In the genomic region with DNA sequence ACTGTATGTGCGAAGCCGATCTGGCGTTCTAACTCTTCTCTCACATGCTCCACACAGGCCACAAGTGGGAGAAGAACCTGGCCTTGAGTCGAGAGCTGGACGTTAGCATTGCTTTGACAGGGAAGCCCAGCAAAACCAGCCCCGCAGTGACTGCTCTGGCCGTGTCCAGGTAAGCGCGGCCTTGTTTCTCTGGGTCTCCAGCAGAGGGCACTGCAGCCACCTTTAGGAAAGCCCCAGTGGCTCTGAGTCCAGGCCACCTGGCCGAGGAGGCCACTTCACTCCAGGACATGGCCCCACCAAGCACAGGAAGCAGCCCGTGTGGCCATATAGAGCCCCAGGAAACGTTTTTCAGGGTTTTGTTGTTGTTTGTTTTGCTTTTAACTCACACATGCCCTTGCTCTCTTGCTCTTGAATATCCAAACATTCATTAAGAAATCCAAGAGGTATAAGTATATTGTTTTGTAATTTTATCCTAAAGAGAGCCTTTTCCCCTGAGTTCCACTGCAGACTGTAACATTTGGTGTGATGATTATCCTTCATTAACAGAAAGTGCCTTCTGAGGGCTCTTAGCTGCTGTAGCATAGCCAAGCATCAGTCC, we compare ENCODE assay signal across 9 cellular contexts. TPM values are rescaled to one million over a fixed set of nuclear protein-coding genes. Genes with fewer than 3 reads are reported as not detected.
DNase-seq lines count a peak whose midpoint lies in the region; ATAC-seq and TF ChIP-seq lines count a peak whose summit lies in the region.
"Had no signal": no experiment of that assay in that cellular context is flagged by ENCODE, and none has a peak within 500 bp of the region (broad histone marks: within the 10 kb centered on the region; RNA-seq: fewer than 3 reads in every experiment).

No MANE protein-coding gene starts in this region.

- no peaks in the 10 kb centered on the region for H3K4me1 ChIP-seq in tibial artery

- TF ChIP-seq CTCF in LNCaP clone FGC (IDR thresholded peaks at IDR 0.05; ENCODE audit: control insufficient read depth, extremely low read depth, insufficient read depth) (peak; percentile 93), endothelial cell (IDR thresholded peaks at IDR 0.05; ENCODE audit: unreplicated experiment) (peak; percentile 83), mesothelial cell of epicardium (IDR thresholded peaks at IDR 0.05; ENCODE audit: unreplicated experiment) (peak; percentile 78), tibial artery (IDR thresholded peaks at IDR 0.05) (peak; percentile 78 to 83)

- H3K4me3 ChIP-seq in LNCaP clone FGC (ENCODE audit: low read depth, low read length) (no peak overlapping the region), tibial artery (no peak overlapping the region)

- no peak overlapping the region for H3K4me3 Mint-ChIP-seq in activated CD4-positive, alpha-beta T cell treated with anti-CD3 and anti-CD28 coated beads, Interleukin-2, amount 10 ng/mL, durations not matched to agents 24 days and 14 days
- no peak overlapping the region for H3K4me3 Mint-ChIP-seq in endothelial cell (ENCODE audit: unreplicated experiment)
- H3K4me3 Mint-ChIP-seq in mesothelial cell of epicardium, result no peak overlapping the region
- H3K4me3 Mint-ChIP-seq: stimulated activated naive CD8-positive, alpha-beta T cell treated with anti-CD3 and anti-CD28 coated beads, Interleukin-15, Interleukin-2, amounts not matched to agents 100 ng/mL and 50 ng/mL, for 24 hours had no signal

- H3K27ac ChIP-seq in tibial artery, result no peak overlapping the region

- no peaks in the 10 kb centered on the region for H3K9me3 Mint-ChIP-seq in activated CD4-positive, alpha-beta T cell treated with anti-CD3 and anti-CD28 coated beads, Interleukin-2, amount 10 ng/mL, durations not matched to agents 24 days and 14 days
- H3K9me3 Mint-ChIP-seq in endothelial cell (ENCODE audit: unreplicated experiment) (no peaks in the 10 kb centered on the region), mesothelial cell of epicardium (no peaks in the 10 kb centered on the region)
- H3K9me3 Mint-ChIP-seq: stimulated activated naive CD8-positive, alpha-beta T cell treated with anti-CD3 and anti-CD28 coated beads, Interleukin-15, Interleukin-2, amounts not matched to agents 100 ng/mL and 50 ng/mL, for 24 hours had no signal

- intact Hi-C loops in activated CD4-positive, alpha-beta T cell treated with anti-CD3 and anti-CD28 coated beads, Interleukin-2, amount 10 ng/mL, durations not matched to agents 24 days and 14 days (cut with micrococcal nuclease), result loop anchor here (1.0 to 10.0 kb wide), 4 partner anchors 183 to 531 kb away; no protein-coding TSS in a partner anchor
- intact Hi-C loops in tibial artery (cut with DNase I; ENCODE audit: low total_unique reads), result loop anchor here (2.0 to 10.0 kb wide), 3 partner anchors 183 to 533 kb away; no protein-coding TSS in a partner anchor

- H3K27ac Mint-ChIP-seq in activated CD4-positive, alpha-beta T cell treated with anti-CD3 and anti-CD28 coated beads, Interleukin-2, amount 10 ng/mL, durations not matched to agents 24 days and 14 days, result no peak overlapping the region
- H3K27ac Mint-ChIP-seq in endothelial cell (ENCODE audit: unreplicated experiment), result no peak overlapping the region
- no peak overlapping the region for H3K27ac Mint-ChIP-seq in mesothelial cell of epicardium
- H3K27ac Mint-ChIP-seq: stimulated activated naive CD8-positive, alpha-beta T cell treated with anti-CD3 and anti-CD28 coated beads, Interleukin-15, Interleukin-2, amounts not matched to agents 100 ng/mL and 50 ng/mL, for 24 hours had no signal

- H3K9me3 ChIP-seq in tibial artery, result no peaks in the 10 kb centered on the region

- H3K36me3 ChIP-seq in tibial artery, result no peaks in the 10 kb centered on the region

- no peaks in the 10 kb centered on the region for H3K4me1 Mint-ChIP-seq in activated CD4-positive, alpha-beta T cell treated with anti-CD3 and anti-CD28 coated beads, Interleukin-2, amount 10 ng/mL, durations not matched to agents 24 days and 14 days
- H3K4me1 Mint-ChIP-seq in endothelial cell (ENCODE audit: unreplicated experiment) (peaks cover 6% of the 10 kb centered on the region), mesothelial cell of epicardium (no peaks in the 10 kb centered on the region)

- peak; percentile 28 for DNase-seq in NK-92 treated with Interleukin-12 subunit alpha and Interleukin-12 subunit beta, amount 100 ng/mL, for 24 hours (lab: John Stamatoyannopoulos, UW)
- DNase-seq in NK-92 (lab: John Stamatoyannopoulos, UW; ENCODE audit: unreplicated experiment) (no peak), LNCaP clone FGC (ENCODE audit: low read depth) (peak; percentile 10), endothelial cell (ENCODE audit: low spot score) (peak; percentile 82), mesothelial cell of epicardium (ENCODE audit: low spot score in 2 of 2, unreplicated experiment in 2 of 2) (peak in 1 of 2 experiments; percentile 64), tibial artery (peak; percentile 46 to 74)
- peak; percentile 80 for DNase-seq in activated CD4-positive, alpha-beta T cell treated with anti-CD3 and anti-CD28 coated beads, Interleukin-2, amount 10 ng/mL, durations not matched to agents 24 days and 14 days

- H3K36me3 Mint-ChIP-seq in activated CD4-positive, alpha-beta T cell treated with anti-CD3 and anti-CD28 coated beads, Interleukin-2, amount 10 ng/mL, durations not matched to agents 24 days and 14 days (ENCODE audit: low read depth), result no peaks in the 10 kb centered on the region
- H3K36me3 Mint-ChIP-seq in endothelial cell (ENCODE audit: low read depth, unreplicated experiment), result no peaks in the 10 kb centered on the region
- no peaks in the 10 kb centered on the region for H3K36me3 Mint-ChIP-seq in mesothelial cell of epicardium

- no peaks in the 10 kb centered on the region for H3K27me3 Mint-ChIP-seq in activated CD4-positive, alpha-beta T cell treated with anti-CD3 and anti-CD28 coated beads, Interleukin-2, amount 10 ng/mL, durations not matched to agents 24 days and 14 days
- H3K27me3 Mint-ChIP-seq in endothelial cell (ENCODE audit: unreplicated experiment) (peaks cover 5% of the 10 kb centered on the region), mesothelial cell of epicardium (ENCODE audit: low read depth) (peaks cover 24% of the 10 kb centered on the region)
- H3K27me3 Mint-ChIP-seq: stimulated activated naive CD8-positive, alpha-beta T cell treated with anti-CD3 and anti-CD28 coated beads, Interleukin-15, Interleukin-2, amounts not matched to agents 100 ng/mL and 50 ng/mL, for 24 hours had no signal

- ATAC-seq in GM19324 (IDR thresholded peaks at IDR 0.05; ENCODE audit: low FRiP score, unreplicated experiment), result no peak

- H3K27me3 ChIP-seq in tibial artery, result no peaks in the 10 kb centered on the region

RNA-seq across cellular contexts. Expression of a gene that starts 41.8 kb away (rescaled TPM):
- not detected in 2 replicates for total RNA-seq in activated CD4-positive, alpha-beta T cell treated with anti-CD3 and anti-CD28 coated beads, Interleukin-2, amount 10 ng/mL, durations not matched to agents 24 days and 14 days
- total RNA-seq in endothelial cell (ENCODE audit: unreplicated experiment) (not detected), mesothelial cell of epicardium (not detected in 3 replicates)
